Comparison of ENCODE assay signal across 1 cellular context in the genomic region with DNA sequence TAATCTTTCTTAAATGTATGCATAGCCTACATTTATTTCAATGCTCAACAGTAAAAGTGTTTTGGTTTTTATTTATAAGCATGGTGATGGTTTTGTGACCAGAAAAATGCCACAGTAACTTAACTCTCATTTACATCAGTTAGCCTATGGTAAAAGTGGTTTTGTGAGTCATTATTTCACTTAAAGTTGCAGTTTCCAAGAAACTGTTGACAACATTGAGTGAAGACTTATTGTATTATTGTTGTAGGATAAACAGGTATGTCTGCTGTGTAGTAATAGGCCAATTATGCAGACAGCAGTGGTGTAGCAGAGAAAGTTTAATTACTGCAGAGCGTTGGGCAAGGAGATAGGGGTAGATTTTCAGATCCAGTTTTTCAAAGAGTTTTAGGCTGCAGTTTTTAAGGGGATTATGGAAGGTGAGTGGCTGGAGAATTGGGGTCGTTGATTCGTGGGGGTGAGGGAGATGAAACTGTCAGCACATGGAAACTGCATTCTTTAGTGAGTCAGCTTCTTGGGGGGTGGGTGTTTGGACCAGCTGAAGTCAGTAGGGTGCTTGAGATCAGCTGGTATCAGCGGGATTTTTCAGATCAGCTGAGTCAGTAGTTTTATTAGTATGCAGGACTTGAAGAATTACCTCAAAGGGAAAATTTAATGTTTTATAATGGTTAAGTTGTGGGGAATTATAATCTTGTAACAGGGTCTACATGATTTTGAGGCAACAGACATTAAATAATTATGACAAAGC.
TF ChIP-seq lines count a peak whose summit lies in the region.

No MANE protein-coding gene starts in this region.

TF ChIP-seq in IMR-90, 13 proteins besides CTCF, POLR2A, EP300 and RAD21:
- no peak for TF ChIP-seq SMC3 (IDR thresholded peaks at IDR 0.05; ENCODE audit: low read depth, low read length)
- TF ChIP-seq MAFK (IDR thresholded peaks at IDR 0.05; ENCODE audit: low read depth, low read length) = 0 out of 2 replicates have a peak, but pooled peaks have one; percentile 25
